Comparison of ENCODE assay signal across 8 cellular contexts in the genomic region with DNA sequence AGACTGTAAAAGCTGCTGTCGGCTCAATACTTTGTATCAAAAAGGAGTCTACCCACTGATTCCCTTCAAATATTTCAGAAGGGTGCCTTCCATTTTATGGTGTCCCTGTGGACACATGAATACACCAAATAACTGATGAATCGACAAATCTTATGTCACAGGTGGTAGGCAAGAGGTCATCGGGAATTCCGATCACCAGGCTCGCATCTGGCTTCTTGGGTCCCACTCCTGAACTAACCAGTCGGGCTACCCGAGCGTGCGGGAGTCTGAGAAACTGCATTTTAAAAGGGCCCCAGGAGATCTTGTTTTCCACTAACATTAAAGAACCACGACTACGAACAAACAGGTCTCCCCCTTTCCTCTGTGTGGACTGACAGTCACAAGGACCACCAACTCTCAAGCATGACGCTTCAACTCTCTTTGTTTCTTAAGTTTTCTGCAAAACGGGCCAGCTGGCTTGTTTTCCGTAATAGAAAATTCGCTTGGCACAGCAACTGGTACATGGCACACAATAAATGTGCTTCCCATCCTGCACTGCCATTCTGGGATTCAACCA. TPM values are rescaled to one million over a fixed set of nuclear protein-coding genes. Genes with fewer than 3 reads are reported as not detected.
A peak's percentile ranks its signal among the peaks of the same experiment; 100 is the strongest.
DNase-seq lines count a peak whose midpoint lies in the region; TF ChIP-seq lines count a peak whose summit lies in the region.

No MANE protein-coding gene starts in this region.

- H3K4me3 ChIP-seq in A673 (ENCODE audit: low read depth, low read length, poor library complexity, severe bottlenecking) (peak overlapping the region; percentile 93), HUES48 (ENCODE audit: low read depth, low read length) (peak overlapping the region; percentile 87), mammary epithelial cell (replicated peaks in 1 of 3; ENCODE audit: insufficient read depth in 1 of 3, low read depth in 2 of 3, low read length in 3 of 3) (peak overlapping the region; percentile 95 to 99 (median 99)), muscle layer of colon (ENCODE audit: low read depth in 1 of 2, low read length in 2 of 2) (peak overlapping the region; percentile 80 to 90)

- WGBS in mammary epithelial cell (ENCODE audit: low coverage, missing lambda C conversion rate): 6% methylated on average over 15 of the region's 15 CpGs

- CTCF ChIA-PET in A673 (lab: Charles Lee): interaction anchor here (0.9 kb wide), 1 partner anchor 101 kb away, joined by 3 read pairs; no protein-coding TSS in a partner anchor
- CTCF ChIA-PET in mammary epithelial cell (lab: Charles Lee; ENCODE audit: low non-redundant PET): no interaction called here

- H4K20me1 ChIP-seq in mammary epithelial cell (ENCODE audit: insufficient read depth, low read length): no peaks in the 10 kb centered on the region

- no peak for DNase-seq in A673 (ENCODE audit: low spot score)
- DNase-seq in mammary epithelial cell: peak; percentile 5
- DNase-seq in NCI-H1694 (lab: John Stamatoyannopoulos, UW): no peak
- DNase-seq in SW480 (ENCODE audit: low spot score): no peak
- no peak for DNase-seq in GM20000 (ENCODE audit: low spot score)
- DNase-seq in AG08396 (ENCODE audit: low spot score): no peak

- BruUV-seq in A673 (replicated peaks; lab: Mats Ljungman, UMichigan): no TSS peak
- BruUV-seq in mammary epithelial cell (replicated peaks; lab: Mats Ljungman, UMichigan): no TSS peak

- H3K9me3 ChIP-seq in A673 (ENCODE audit: low read depth, low read length, poor library complexity, severe bottlenecking) (no peaks in the 10 kb centered on the region), HUES48 (ENCODE audit: control insufficient read depth, insufficient read depth, low read length) (no peaks in the 10 kb centered on the region), mammary epithelial cell (replicated peaks; ENCODE audit: insufficient read depth, low read length) (no peaks in the 10 kb centered on the region), muscle layer of colon (ENCODE audit: low read length) (no peaks in the 10 kb centered on the region)

- H3K36me3 ChIP-seq in A673 (ENCODE audit: insufficient read depth, low read length, poor library complexity, severe bottlenecking) (peaks cover 3% of the 10 kb centered on the region), HUES48 (ENCODE audit: control insufficient read depth, insufficient read depth, low read length) (no peaks in the 10 kb centered on the region), mammary epithelial cell (ENCODE audit: insufficient read depth, low read length) (no peaks in the 10 kb centered on the region), muscle layer of colon (ENCODE audit: insufficient read depth, low read length) (no peaks in the 10 kb centered on the region)

- H3K4me1 ChIP-seq in A673 (ENCODE audit: insufficient read depth, low read length, poor library complexity, severe bottlenecking) (peaks cover 6% of the 10 kb centered on the region), HUES48 (ENCODE audit: control insufficient read depth, insufficient read depth, low read length) (peaks cover 33% of the 10 kb centered on the region), mammary epithelial cell (ENCODE audit: insufficient read depth, low read length) (peaks cover 13% of the 10 kb centered on the region), muscle layer of colon (ENCODE audit: insufficient read depth, low read length) (peaks cover 20% of the 10 kb centered on the region)

- TF ChIP-seq CTCF in A673 (conservative IDR thresholded peaks at IDR 0.05; ENCODE audit: low read depth, low read length): no peak
- TF ChIP-seq CTCF in mammary epithelial cell (conservative IDR thresholded peaks at IDR 0.05 in 1 of 2, IDR thresholded peaks at IDR 0.05 in 1 of 2; ENCODE audit: extremely low read depth in 1 of 2, insufficient read depth in 1 of 2, low read depth in 1 of 2, low read length in 2 of 2): no peak
- TF ChIP-seq CTCF in GM20000 (IDR thresholded peaks at IDR 0.05; ENCODE audit: extremely low read depth, missing control alignments): no peak

- dilution Hi-C loops in mammary epithelial cell (cut with HindIII; ENCODE audit: low sequenced_read_pairs): loop anchor here (5.0 kb wide), 2 partner anchors 38 to 108 kb away; no protein-coding TSS in a partner anchor

- POLR2A ChIA-PET in A673 (lab: Charles Lee; ENCODE audit: low non-redundant PET): no interaction called here

- peak overlapping the region; percentile 93 for H2AFZ ChIP-seq in mammary epithelial cell (ENCODE audit: low read depth, low read length)

- H3K27me3 ChIP-seq in A673 (replicated peaks; ENCODE audit: insufficient read depth, low read depth, low read length, poor library complexity): no peaks in the 10 kb centered on the region
- H3K27me3 ChIP-seq in HUES48 (ENCODE audit: control insufficient read depth, insufficient read depth, low read length): no peaks in the 10 kb centered on the region
- H3K27me3 ChIP-seq in mammary epithelial cell (ENCODE audit: insufficient read depth, low read length): no peaks in the 10 kb centered on the region
- no peaks in the 10 kb centered on the region for H3K27me3 ChIP-seq in muscle layer of colon (ENCODE audit: control insufficient read depth in 1 of 2, insufficient read depth in 2 of 2, low read length in 2 of 2)

- in situ Hi-C loops in mammary epithelial cell (cut with MboI; ENCODE audit: low sequenced_read_pairs in 2 of 2): no loop called here

- intact Hi-C loops in A673 (cut with micrococcal nuclease; ENCODE audit: unreplicated experiment) (no loop called here), mammary epithelial cell (cut with micrococcal nuclease) (loop anchor here (5.0 kb wide), 1 partner anchor 42 kb away; no protein-coding TSS in a partner anchor)

- H3K79me2 ChIP-seq in mammary epithelial cell (ENCODE audit: insufficient read depth, low read length): peaks cover 96% of the 10 kb centered on the region

- H3K27ac ChIP-seq in A673 (ENCODE audit: low read depth, low read length, poor library complexity, severe bottlenecking) (peak overlapping the region; percentile 89), HUES48 (ENCODE audit: low read depth, low read length) (peak overlapping the region; percentile 88), mammary epithelial cell (ENCODE audit: insufficient read depth, low read depth, low read length) (peak overlapping the region; percentile 93), muscle layer of colon (ENCODE audit: low read depth, low read length) (peak overlapping the region; percentile 94)

- H3K9ac ChIP-seq in HUES48 (ENCODE audit: low read depth, low read length) (peak overlapping the region; percentile 79), mammary epithelial cell (ENCODE audit: insufficient read depth, low read length) (peak overlapping the region; percentile 95), muscle layer of colon (ENCODE audit: low read length) (peak overlapping the region; percentile 95)

- peak overlapping the region; percentile 91 for H3K4me2 ChIP-seq in mammary epithelial cell (ENCODE audit: insufficient read depth, low read depth, low read length)

RNA-seq across cellular contexts. Expression of a gene that starts 0.9 kb away (rescaled TPM):
- total RNA-seq in A673 (2021): 128 and 133 TPM in 2 replicates
- 10 to 100 TPM; 43.2 to 90.0 TPM for total RNA-seq in mammary epithelial cell
- polyA plus RNA-seq in mammary epithelial cell: 64.8 TPM
- 50.1 TPM for polyA minus RNA-seq in mammary epithelial cell

RNA-seq across cellular contexts. Expression of a gene that starts 1.2 kb away (rescaled TPM):
- total RNA-seq in A673 (2021): 45.6 and 47.6 TPM in 2 replicates
- total RNA-seq in mammary epithelial cell: 10 to 100 TPM; 46.9 to 47.2 TPM
- 23.4 TPM for polyA plus RNA-seq in mammary epithelial cell
- polyA minus RNA-seq in mammary epithelial cell: 29.1 TPM
